29 cellular contexts compared by ENCODE assay signal in genomic region chr5:73844165-73844564, GRCh38.
"Had no signal": no experiment of that assay in that cellular context is flagged by ENCODE, and none has a peak within 500 bp of the region (broad histone marks: within the 10 kb centered on the region; RNA-seq: fewer than 3 reads in every experiment).

No MANE protein-coding gene starts in this region.

- ATAC-seq: activated CD4-positive, CD25-positive, alpha-beta regulatory T cell treated with anti-CD3 and anti-CD28 coated beads, Interleukin-2, amount 50 U/mL, for 24 hours; activated CD8-positive, alpha-beta memory T cell treated with anti-CD3 and anti-CD28 coated beads, Interleukin-2, amount 10 ng/mL, durations not matched to agents 7 days and 5 days; activated CD8-positive, alpha-beta T cell treated with anti-CD3 and anti-CD28 coated beads, Interleukin-2, amount 10 ng/mL, durations not matched to agents 7 days and 5 days; activated naive CD8-positive, alpha-beta T cell treated with anti-CD3 and anti-CD28 coated beads, Interleukin-2, amount 50 U/mL, for 24 hours; body of pancreas; effector memory CD8-positive, alpha-beta T cell; foreskin keratinocyte; gastrocnemius medialis; heart left ventricle; T-helper 17 cell had no signal

- H3K4me3 ChIP-seq: adrenal gland, body of pancreas, coronary artery, esophagus muscularis mucosa, gastrocnemius medialis, heart left ventricle had no signal

- H3K36me3 ChIP-seq: esophagus muscularis mucosa, gastrocnemius medialis, WERI-Rb-1 had no signal

- H3K27me3 ChIP-seq: adrenal gland, body of pancreas, esophagus muscularis mucosa, foreskin keratinocyte, gastrocnemius medialis had no signal

- DNase-seq: activated B cell treated with CpG ODN at 0.5 μM for 24 hours; activated CD4-positive, alpha-beta memory T cell treated with anti-CD3 and anti-CD28 coated beads for 36 hours; activated CD4-positive, alpha-beta T cell treated with anti-CD3 and anti-CD28 coated beads for 48 hours; activated CD8-positive, alpha-beta memory T cell treated with anti-CD3 and anti-CD28 coated beads, Interleukin-2, amount 10 ng/mL, durations not matched to agents 7 days and 5 days; activated CD8-positive, alpha-beta memory T cell treated with anti-CD3 and anti-CD28 coated beads, Interleukin-2, amount 50 U/mL, for 4 hours; activated CD8-positive, alpha-beta T cell treated with anti-CD3 and anti-CD28 coated beads, Interleukin-2, amount 10 ng/mL, durations not matched to agents 7 days and 5 days; activated effector memory CD4-positive, alpha-beta T cell treated with anti-CD3 and anti-CD28 coated beads, Interleukin-2, amount 50 U/mL, for 16 hours; activated naive CD4-positive, alpha-beta T cell treated with anti-CD3 and anti-CD28 coated beads for 36 hours; activated naive CD8-positive, alpha-beta T cell treated with anti-CD3 and anti-CD28 coated beads for 36 hours; activated naive CD8-positive, alpha-beta T cell treated with anti-CD3 and anti-CD28 coated beads, Interleukin-2, amount 50 U/mL, for 24 hours; activated T-cell treated with anti-CD3 and anti-CD28 coated beads, Interleukin-2, amount 50 U/mL, for 1 hour; activated T-cell treated with anti-CD3 and anti-CD28 coated beads, Interleukin-2, amount 50 U/mL, for 48 hours; adrenal gland; amygdala; aorta; body of pancreas; effector CD4-positive, alpha-beta T cell; effector memory CD8-positive, alpha-beta T cell; gastrocnemius medialis; glutamatergic neuron; heart left ventricle; hypothalamus; T-helper 17 cell; T1000; WERI-Rb-1 had no signal
